ENCODE assay signal across 18 cellular contexts in the genomic region with DNA sequence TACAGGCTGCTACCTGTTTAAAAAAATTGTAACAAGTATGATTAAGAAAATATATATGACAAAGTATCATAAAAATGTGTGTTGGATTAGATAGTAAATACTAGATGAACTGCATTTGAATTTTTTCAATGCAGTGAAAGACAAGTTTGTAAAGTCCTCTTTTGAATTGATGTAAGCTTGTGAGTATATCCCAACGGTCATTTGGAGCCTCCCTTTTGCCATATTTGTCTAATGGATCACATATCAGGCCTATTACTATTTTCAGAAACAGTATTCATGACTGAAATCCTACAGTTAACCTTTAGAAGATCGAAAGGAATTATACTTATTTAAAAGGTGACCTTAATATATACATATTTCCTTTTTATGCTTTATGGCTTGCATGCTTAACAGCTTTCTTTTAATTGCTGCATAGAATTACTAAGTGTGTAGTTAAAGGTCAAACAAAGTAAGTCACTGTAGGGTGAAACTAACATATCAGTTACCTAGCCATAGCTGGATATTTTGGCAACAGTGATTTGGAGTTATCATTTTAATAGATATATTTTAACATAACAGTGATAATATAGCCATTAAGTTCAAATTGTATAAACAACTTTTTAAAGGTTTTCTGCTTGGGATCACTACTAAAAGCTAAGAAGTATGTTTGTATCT. TPM values are rescaled to one million over a fixed set of nuclear protein-coding genes. Genes with fewer than 3 reads are reported as not detected.
A peak's percentile ranks its signal among the peaks of the same experiment; 100 is the strongest.
DNase-seq lines count a peak whose midpoint lies in the region; ATAC-seq and TF ChIP-seq lines count a peak whose summit lies in the region.
"Had no signal": no experiment of that assay in that cellular context is flagged by ENCODE, and none has a peak within 500 bp of the region (broad histone marks: within the 10 kb centered on the region; RNA-seq: fewer than 3 reads in every experiment).

No MANE protein-coding gene starts in this region.

- H3K36me3 ChIP-seq in heart left ventricle (peaks cover 0 to 10% (median 0%) of the 10 kb centered on the region in 9 donors), skeletal muscle tissue (ENCODE audit: control insufficient read depth in 3 of 3, insufficient read depth in 3 of 3, low read length in 3 of 3) (peaks cover 0 to 1% (median 0%) of the 10 kb centered on the region in 3 donors), upper lobe of left lung (peaks cover 0 to 8% (median 0%) of the 10 kb centered on the region in 4 donors)

- H3K9ac ChIP-seq in skeletal muscle tissue (ENCODE audit: low read depth in 1 of 3, low read length in 3 of 3) = peak overlapping the region; percentile 57 to 88 (median 68)

- WGBS in heart left ventricle, 4 donors = 38 to 47% (median 45%) methylated on average over 2 of the region's 2 CpGs
- WGBS in right cardiac atrium = 64% methylated on average over 2 of the region's 2 CpGs
- 62 to 93% methylated on average over 2 of the region's 2 CpGs for WGBS in upper lobe of left lung, 2 donors

- H3K27me3 ChIP-seq in heart left ventricle (no peaks in the 10 kb centered on the region), right cardiac atrium (ENCODE audit: control insufficient read depth, insufficient read depth) (no peaks in the 10 kb centered on the region), skeletal muscle tissue (ENCODE audit: control insufficient read depth in 3 of 3, insufficient read depth in 3 of 3, low read length in 3 of 3) (no peaks in the 10 kb centered on the region), upper lobe of left lung (no peaks in the 10 kb centered on the region)

- intact Hi-C loops in heart left ventricle (cut with DNase I) (loop anchor here in 2 of 10 donors (10.0 kb wide), 1 partner anchor 49 kb away; a partner anchor contains a TSS), cardiac septum (cut with DNase I) (loop anchor here (10.0 kb wide), 1 partner anchor 49 kb away; a partner anchor contains a TSS), right cardiac atrium (cut with DNase I) (no loop called here)

- H3K4me3 ChIP-seq in heart left ventricle (peak overlapping the region in 10 of 12 donors; percentile 10 to 47 (median 40)), right cardiac atrium (ENCODE audit: low read length) (peak overlapping the region; percentile 32), skeletal muscle tissue (ENCODE audit: low read length in 3 of 3) (peak overlapping the region; percentile 33 to 79 (median 69)), upper lobe of left lung (no peak overlapping the region)

- no peak for TF ChIP-seq EP300 in upper lobe of left lung (IDR thresholded peaks at IDR 0.05)

- H3K4me1 ChIP-seq in heart left ventricle (peaks cover 0 to 20% (median 0%) of the 10 kb centered on the region in 12 donors), right cardiac atrium (ENCODE audit: control insufficient read depth, insufficient read depth, low read length) (peaks cover 3% of the 10 kb centered on the region), skeletal muscle tissue (ENCODE audit: control insufficient read depth in 3 of 3, insufficient read depth in 3 of 3, low read length in 3 of 3) (no peaks in the 10 kb centered on the region), upper lobe of left lung (peaks cover 0 to 4% (median 0%) of the 10 kb centered on the region in 4 donors)

- TF ChIP-seq CTCF in heart left ventricle (IDR thresholded peaks at IDR 0.05) (no peak), upper lobe of left lung (IDR thresholded peaks at IDR 0.05) (no peak)

- H3K9me3 ChIP-seq in heart left ventricle = peaks cover 0 to under 1% (median 0%) of the 10 kb centered on the region in 12 donors
- H3K9me3 ChIP-seq in right cardiac atrium (ENCODE audit: control insufficient read depth, low read length) = no peaks in the 10 kb centered on the region
- no peaks in the 10 kb centered on the region for H3K9me3 ChIP-seq in skeletal muscle tissue (ENCODE audit: control insufficient read depth in 3 of 3, low read length in 3 of 3)
- H3K9me3 ChIP-seq in upper lobe of left lung = no peaks in the 10 kb centered on the region

- no peak for DNase-seq in heart left ventricle
- no peak for DNase-seq in cardiac septum (ENCODE audit: low spot score)
- DNase-seq in NCI-H69 (lab: John Stamatoyannopoulos, UW) = peak; percentile 11
- DNase-seq in right cardiac atrium = no peak
- DNase-seq in upper lobe of left lung = no peak
- DNase-seq in NCI-H774 (lab: John Stamatoyannopoulos, UW) = no peak
- DNase-seq in epidermal melanocyte (ENCODE audit: insufficient read length, low spot score) = no peak
- DNase-seq: 8988T; ACHN; C1 segment of cervical spinal cord; CD8-positive, alpha-beta T cell; COR-L47; DND-41; GDM1; HCEC 1CT; HFFc6 had no signal

- H3K27ac ChIP-seq in heart left ventricle (peak overlapping the region in 11 of 12 donors; percentile 8 to 74 (median 50)), right cardiac atrium (ENCODE audit: low read length) (no peak overlapping the region), skeletal muscle tissue (ENCODE audit: low read depth, low read length) (peak overlapping the region; percentile 73), upper lobe of left lung (no peak overlapping the region)

- TF ChIP-seq POLR2A in heart left ventricle (IDR thresholded peaks at IDR 0.05) = no peak
- TF ChIP-seq POLR2A in upper lobe of left lung (IDR thresholded peaks at IDR 0.05) = no peak

- ATAC-seq in heart left ventricle (peak in 3 of 4 donors; percentile 51 to 71 (median 53)), right cardiac atrium (no peak), upper lobe of left lung (ENCODE audit: low FRiP score in 2 of 2) (no peak)
- ATAC-seq: CD8-positive, alpha-beta T cell; HepG2 had no signal

RNA-seq across cellular contexts. Expression of a gene that starts 53.6 kb away (rescaled TPM):
- 10 to 100 TPM; 33.3 to 69.7 (median 62.2) TPM for total RNA-seq in heart left ventricle
- polyA plus RNA-seq in heart left ventricle = 10 to 100 TPM; 36.1 to 44.7 TPM
- 62.6 TPM for total RNA-seq in cardiac septum
- total RNA-seq in right cardiac atrium = 10 to 100 TPM; 44.1 to 65.7 (median 51.2) TPM
- 38.0 TPM for polyA plus RNA-seq in right cardiac atrium
- 38.1 TPM for total RNA-seq in skeletal muscle tissue
- 100 to 1,000 TPM in 2 of 6 donors, 10 to 100 TPM in 4; 66.5 to 239 (median 81.2) TPM for total RNA-seq in upper lobe of left lung

Comparison
In these comparisons a context has a peak if more than half of its experiments do, and no peak if none do; other contexts are left out.
1. ATAC-seq: peak in heart left ventricle (3 of 4); none in right cardiac atrium (0 of 2) and upper lobe of left lung (0 of 2).
2. H3K27ac ChIP-seq: peak in heart left ventricle (11 of 12) and skeletal muscle tissue (single experiment); none in right cardiac atrium (single experiment) and upper lobe of left lung (0 of 4).
3. H3K4me3 ChIP-seq: peak in heart left ventricle (10 of 12), right cardiac atrium (single experiment) and skeletal muscle tissue (3 of 3); none in upper lobe of left lung (0 of 4).